ENCODE assay signal across 1 cellular context in genomic region chr17:34979153-34979552, GRCh38.
TF ChIP-seq lines count a peak whose summit lies in the region.

No MANE protein-coding gene starts in this region.

TF ChIP-seq in HepG2, 621 proteins besides CTCF, POLR2A, EP300 and RAD21:
- no peak for TF ChIP-seq TARDBP (CRISPR knock-in tag; IDR thresholded peaks at IDR 0.05)
- no peak for TF ChIP-seq HES4 (CRISPR knock-in tag; IDR thresholded peaks at IDR 0.05; ENCODE audit: borderline replicate concordance)
- no peak for TF ChIP-seq ZNF318 (CRISPR knock-in tag; IDR thresholded peaks at IDR 0.05)
- no peak for TF ChIP-seq ZNF557 (CRISPR knock-in tag; IDR thresholded peaks at IDR 0.05)
- no peak for TF ChIP-seq SNRNP70 (IDR thresholded peaks at IDR 0.05; ENCODE audit: low read depth, low read length)
- TF ChIP-seq GPBP1L1 (CRISPR knock-in tag; IDR thresholded peaks at IDR 0.05) = no peak
- TF ChIP-seq ZNF616 (CRISPR knock-in tag; IDR thresholded peaks at IDR 0.05; ENCODE audit: low read depth) = no peak
- TF ChIP-seq ZNF556 (CRISPR knock-in tag; IDR thresholded peaks at IDR 0.05; ENCODE audit: borderline replicate concordance) = no peak
- no peak for TF ChIP-seq KDM5A (IDR thresholded peaks at IDR 0.05; ENCODE audit: borderline replicate concordance, low read length)
